16 cellular contexts compared by ENCODE assay signal in genomic region chr2:109487871-109488655, GRCh38.
DNase-seq lines count a peak whose midpoint lies in the region; ATAC-seq and TF ChIP-seq lines count a peak whose summit lies in the region.
"Had no signal": no experiment of that assay in that cellular context is flagged by ENCODE, and none has a peak within 500 bp of the region (broad histone marks: within the 10 kb centered on the region; RNA-seq: fewer than 3 reads in every experiment).

No MANE protein-coding gene starts in this region.

- no peak overlapping the region for H3K4me3 ChIP-seq in brain microvascular endothelial cell (ENCODE audit: low read depth, low read length)
- no peak overlapping the region for H3K4me3 ChIP-seq in thoracic aorta
- H3K4me3 ChIP-seq: PC-9 had no signal

- no peaks in the 10 kb centered on the region for H3K9me3 Mint-ChIP-seq in nephron progenitor cell

- H3K4me1 Mint-ChIP-seq in nephron progenitor cell = peaks cover 26% of the 10 kb centered on the region

- H3K4me1 ChIP-seq in thoracic aorta (ENCODE audit: control insufficient read depth in 1 of 2, low read depth in 2 of 2) = peaks cover 20 to 44% of the 10 kb centered on the region in 2 donors

- peak overlapping the region; percentile 43 for H3K27ac ChIP-seq in brain microvascular endothelial cell
- H3K27ac ChIP-seq in thoracic aorta = peak overlapping the region; percentile 63 to 70
- H3K27ac ChIP-seq: 22Rv1, PC-9 had no signal

- ATAC-seq in thoracic aorta (ENCODE audit: insufficient number of reproducible peaks, low FRiP score, low read depth) (no peak), GM21786 (IDR thresholded peaks at IDR 0.05; ENCODE audit: unreplicated experiment) (no peak)
- ATAC-seq: HCT116 had no signal

- DNase-seq in NCI-H2171 treated with DMSO at 0.1 percent for 48 hours (lab: John Stamatoyannopoulos, UW) = peak; percentile 14
- no peak for DNase-seq in NCI-H2171 (lab: John Stamatoyannopoulos, UW)
- DNase-seq in brain microvascular endothelial cell = no peak
- DNase-seq in nephron progenitor cell = no peak
- no peak for DNase-seq in thoracic aorta (ENCODE audit: low spot score)
- no peak for DNase-seq in GM20000 (ENCODE audit: low spot score)
- no peak for DNase-seq in globus pallidus (ENCODE audit: low spot score)
- DNase-seq: DND-41, KG1, NCI-H1417 treated with DMSO at 0.1 percent for 48 hours, NCI-H2029, NCI-H748 treated with DMSO at 0.1 percent for 48 hours, PC-9 had no signal

- H3K27me3 Mint-ChIP-seq in nephron progenitor cell (ENCODE audit: low read depth, poor library complexity) = peaks cover 4% of the 10 kb centered on the region

- H3K36me3 Mint-ChIP-seq in nephron progenitor cell (ENCODE audit: low read depth) = no peaks in the 10 kb centered on the region

- H3K27ac Mint-ChIP-seq in nephron progenitor cell = peak overlapping the region; percentile 60

- TF ChIP-seq CTCF in brain microvascular endothelial cell (IDR thresholded peaks at IDR 0.05; ENCODE audit: low read depth, low read length, missing control alignments) = no peak
- TF ChIP-seq CTCF in nephron progenitor cell (IDR thresholded peaks at IDR 0.05) = no peak
- no peak for TF ChIP-seq CTCF in thoracic aorta (IDR thresholded peaks at IDR 0.05)
- no peak for TF ChIP-seq CTCF in GM20000 (IDR thresholded peaks at IDR 0.05; ENCODE audit: extremely low read depth, missing control alignments)

- H3K4me3 Mint-ChIP-seq in nephron progenitor cell = no peak overlapping the region

- H3K27me3 ChIP-seq in brain microvascular endothelial cell (replicated peaks) (no peaks in the 10 kb centered on the region), thoracic aorta (replicated peaks; ENCODE audit: insufficient read depth) (no peaks in the 10 kb centered on the region)

- in situ Hi-C loops in brain microvascular endothelial cell (cut with HindIII; ENCODE audit: low pct_ligation_motif_present, low sequenced_read_pairs) = loop anchor here (25.0 kb wide), 1 partner anchor 351 kb away; the partner anchor contains the start of gene SH3RF3

- no peaks in the 10 kb centered on the region for H3K9me3 ChIP-seq in thoracic aorta

- H3K36me3 ChIP-seq in brain microvascular endothelial cell (replicated peaks) (no peaks in the 10 kb centered on the region), thoracic aorta (peaks cover 5% of the 10 kb centered on the region)
